ENCODE assay signal across 8 cellular contexts in genomic region chr7:97118306-97118917, GRCh38. TPM values are rescaled to one million over a fixed set of nuclear protein-coding genes. Genes with fewer than 3 reads are reported as not detected.
DNase-seq lines count a peak whose midpoint lies in the region; ATAC-seq lines count a peak whose summit lies in the region.

No MANE protein-coding gene starts in this region.

- intact Hi-C loops in activated naive CD4-positive, alpha-beta T cell treated with anti-CD3 and anti-CD28 coated beads for 36 hours (cut with micrococcal nuclease): loop anchor here (5.0 kb wide), 1 partner anchor 1134 kb away; the partner anchor contains the start of gene TECPR1
- intact Hi-C loops in activated T-helper 1 cell treated with anti-CD3 and anti-CD28 coated beads, Interleukin-12 subunit alpha, Interleukin-12 subunit beta, Interleukin-2, Interleukin-4 antibody, amounts not matched to agents 30 ng/mL and 10 ng/mL and 1 ng/mL, durations not matched to agents 14 hours and 24 hours and 36 hours (cut with micrococcal nuclease): loop anchor here (5.0 to 10.0 kb wide), 4 partner anchors 59 to 989 kb away; partner anchors contain the start of gene LMTK2

- H3K36me3 Mint-ChIP-seq in activated naive CD4-positive, alpha-beta T cell treated with anti-CD3 and anti-CD28 coated beads for 36 hours (ENCODE audit: low read depth): peaks cover 30% of the 10 kb centered on the region
- H3K36me3 Mint-ChIP-seq in activated T-helper 1 cell treated with anti-CD3 and anti-CD28 coated beads, Interleukin-12 subunit alpha, Interleukin-12 subunit beta, Interleukin-2, Interleukin-4 antibody, amounts not matched to agents 30 ng/mL and 10 ng/mL and 1 ng/mL, durations not matched to agents 14 hours and 24 hours and 36 hours (ENCODE audit: low read depth): peaks cover 7% of the 10 kb centered on the region

- H3K9me3 Mint-ChIP-seq in activated naive CD4-positive, alpha-beta T cell treated with anti-CD3 and anti-CD28 coated beads for 36 hours: peaks cover 2% of the 10 kb centered on the region
- peaks cover 16% of the 10 kb centered on the region for H3K9me3 Mint-ChIP-seq in activated T-helper 1 cell treated with anti-CD3 and anti-CD28 coated beads, Interleukin-12 subunit alpha, Interleukin-12 subunit beta, Interleukin-2, Interleukin-4 antibody, amounts not matched to agents 30 ng/mL and 10 ng/mL and 1 ng/mL, durations not matched to agents 14 hours and 24 hours and 36 hours

- 21% methylated on average over 13 of the region's 13 CpGs for WGBS in thymus

- H3K27ac ChIP-seq in thymus (ENCODE audit: low read depth): no peak overlapping the region

- H3K27me3 Mint-ChIP-seq in activated naive CD4-positive, alpha-beta T cell treated with anti-CD3 and anti-CD28 coated beads for 36 hours (ENCODE audit: low read depth): no peaks in the 10 kb centered on the region
- H3K27me3 Mint-ChIP-seq in activated T-helper 1 cell treated with anti-CD3 and anti-CD28 coated beads, Interleukin-12 subunit alpha, Interleukin-12 subunit beta, Interleukin-2, Interleukin-4 antibody, amounts not matched to agents 30 ng/mL and 10 ng/mL and 1 ng/mL, durations not matched to agents 14 hours and 24 hours and 36 hours (ENCODE audit: insufficient read depth): no peaks in the 10 kb centered on the region

- peaks cover 43% of the 10 kb centered on the region for H3K4me1 Mint-ChIP-seq in activated naive CD4-positive, alpha-beta T cell treated with anti-CD3 and anti-CD28 coated beads for 36 hours (ENCODE audit: low read depth)
- peaks cover 37% of the 10 kb centered on the region for H3K4me1 Mint-ChIP-seq in activated T-helper 1 cell treated with anti-CD3 and anti-CD28 coated beads, Interleukin-12 subunit alpha, Interleukin-12 subunit beta, Interleukin-2, Interleukin-4 antibody, amounts not matched to agents 30 ng/mL and 10 ng/mL and 1 ng/mL, durations not matched to agents 14 hours and 24 hours and 36 hours (ENCODE audit: low read depth)

- peaks cover 12% of the 10 kb centered on the region for H3K4me1 ChIP-seq in thymus (ENCODE audit: control insufficient read depth, insufficient read depth, low read length)

- DNase-seq in activated naive CD4-positive, alpha-beta T cell treated with anti-CD3 and anti-CD28 coated beads for 36 hours: no peak
- DNase-seq in activated naive CD4-positive, alpha-beta T cell (lab: John Stamatoyannopoulos, UW): no peak
- no peak for DNase-seq in activated T-helper 1 cell treated with anti-CD3 and anti-CD28 coated beads, Interleukin-12 subunit alpha, Interleukin-12 subunit beta, Interleukin-2, Interleukin-4 antibody, amounts not matched to agents 30 ng/mL and 10 ng/mL and 1 ng/mL, durations not matched to agents 14 hours and 24 hours and 36 hours (ENCODE audit: low spot score)
- DNase-seq in kidney tubule cell (ENCODE audit: low spot score) (peak; percentile 9), NCI-H1105 treated with DMSO at 0.1 percent for 48 hours (lab: John Stamatoyannopoulos, UW) (no peak)

- H3K4me3 ChIP-seq in thymus (ENCODE audit: low read length): peak overlapping the region; percentile 90

- CTCF ChIA-PET in activated naive CD4-positive, alpha-beta T cell treated with anti-CD3 and anti-CD28 coated beads for 36 hours (lab: Charles Lee): interaction anchor here (0.6 to 2.3 kb wide), 4 partner anchors 8 to 309 kb away, joined by 4 to 6 read pairs (median 4); no protein-coding TSS in a partner anchor

- peak overlapping the region; percentile 78 for H3K27ac Mint-ChIP-seq in activated naive CD4-positive, alpha-beta T cell treated with anti-CD3 and anti-CD28 coated beads for 36 hours
- peak overlapping the region; percentile 81 for H3K27ac Mint-ChIP-seq in activated T-helper 1 cell treated with anti-CD3 and anti-CD28 coated beads, Interleukin-12 subunit alpha, Interleukin-12 subunit beta, Interleukin-2, Interleukin-4 antibody, amounts not matched to agents 30 ng/mL and 10 ng/mL and 1 ng/mL, durations not matched to agents 14 hours and 24 hours and 36 hours

- peak overlapping the region; percentile 89 for H3K4me3 Mint-ChIP-seq in activated naive CD4-positive, alpha-beta T cell treated with anti-CD3 and anti-CD28 coated beads for 36 hours
- peak overlapping the region; percentile 94 for H3K4me3 Mint-ChIP-seq in activated T-helper 1 cell treated with anti-CD3 and anti-CD28 coated beads, Interleukin-12 subunit alpha, Interleukin-12 subunit beta, Interleukin-2, Interleukin-4 antibody, amounts not matched to agents 30 ng/mL and 10 ng/mL and 1 ng/mL, durations not matched to agents 14 hours and 24 hours and 36 hours

- no peaks in the 10 kb centered on the region for H3K36me3 ChIP-seq in thymus (ENCODE audit: control insufficient read depth, insufficient read depth)

- H3K27me3 ChIP-seq in thymus (ENCODE audit: control insufficient read depth, insufficient read depth): no peaks in the 10 kb centered on the region

- ATAC-seq in HG03520 (IDR thresholded peaks at IDR 0.05; ENCODE audit: unreplicated experiment): no peak
- no peak for ATAC-seq in GM18909 (IDR thresholded peaks at IDR 0.05; ENCODE audit: poor library complexity, unreplicated experiment)

- H3K9me3 ChIP-seq in thymus (ENCODE audit: control insufficient read depth): no peaks in the 10 kb centered on the region

RNA-seq across cellular contexts. Expression of gene SDHAF3, which starts 0.9 kb away (rescaled TPM):
- 10 to 100 TPM; 30.7 to 36.3 TPM for total RNA-seq in activated naive CD4-positive, alpha-beta T cell treated with anti-CD3 and anti-CD28 coated beads for 36 hours
- 24.1 and 25.4 TPM in 2 replicates for total RNA-seq in activated T-helper 1 cell treated with anti-CD3 and anti-CD28 coated beads, Interleukin-12 subunit alpha, Interleukin-12 subunit beta, Interleukin-2, Interleukin-4 antibody, amounts not matched to agents 30 ng/mL and 10 ng/mL and 1 ng/mL, durations not matched to agents 14 hours and 24 hours and 36 hours
- polyA plus RNA-seq in thymus: 23.1 TPM
